Comparison of ENCODE assay signal across 8 cellular contexts in the genomic region with DNA sequence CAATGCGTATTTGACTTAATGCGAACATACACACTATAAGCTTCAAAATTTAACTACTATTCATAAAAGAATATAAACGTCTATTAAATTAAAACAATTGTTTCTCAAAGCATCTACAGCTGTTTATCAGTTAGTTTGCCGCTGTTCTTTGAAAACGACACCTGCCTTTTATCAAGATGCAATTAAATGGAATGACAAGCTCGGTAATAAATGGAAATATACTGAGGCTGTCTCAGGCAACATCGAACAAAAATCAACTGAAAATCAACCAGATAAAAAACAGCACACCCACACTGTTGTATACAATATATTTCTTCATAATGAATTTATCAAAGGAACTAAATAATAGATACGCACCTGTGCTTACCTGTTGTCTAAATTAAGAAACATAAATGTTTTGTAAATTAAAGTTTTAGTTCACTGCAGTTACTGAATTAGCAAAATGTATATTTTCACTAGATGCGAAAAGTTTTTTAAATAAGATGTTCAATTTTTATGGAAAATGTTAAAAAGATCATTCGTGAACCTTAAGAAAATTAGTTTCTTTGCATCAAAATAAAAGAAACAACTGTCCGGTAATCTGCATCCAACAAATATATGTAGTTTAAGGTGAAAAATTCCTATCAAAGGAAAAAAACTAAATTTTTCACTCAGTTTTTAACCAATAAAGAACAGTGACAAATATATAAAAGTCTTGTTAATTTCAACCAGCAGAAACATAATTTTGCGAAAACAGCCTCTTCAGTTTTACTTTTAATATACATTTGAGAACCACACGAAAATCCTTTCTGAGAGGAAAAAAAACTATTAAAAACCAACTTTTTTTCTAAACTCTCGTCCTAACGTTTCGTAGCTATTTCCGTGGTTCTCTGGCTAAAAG.
DNase-seq lines count a peak whose midpoint lies in the region; ATAC-seq and TF ChIP-seq lines count a peak whose summit lies in the region.

No MANE protein-coding gene starts in this region.

- H3K79me2 ChIP-seq in mammary epithelial cell (ENCODE audit: insufficient read depth, low read length): peaks cover 94% of the 10 kb centered on the region

- H3K4me3 ChIP-seq in BE2C (ENCODE audit: low read depth, low read length) (peak overlapping the region; percentile 89), mammary epithelial cell (replicated peaks in 1 of 3; ENCODE audit: insufficient read depth in 1 of 3, low read depth in 2 of 3, low read length in 3 of 3) (peak overlapping the region; percentile 76 to 99 (median 92))
- H3K4me3 ChIP-seq in naive thymus-derived CD4-positive, alpha-beta T cell (ENCODE audit: low read length): peak overlapping the region; percentile 63

- H3K4me2 ChIP-seq in mammary epithelial cell (ENCODE audit: insufficient read depth, low read depth, low read length): peak overlapping the region; percentile 86

- dilution Hi-C loops in mammary epithelial cell (cut with HindIII; ENCODE audit: low sequenced_read_pairs): no loop called here

- no peaks in the 10 kb centered on the region for H3K4me1 ChIP-seq in BE2C
- H3K4me1 ChIP-seq in mammary epithelial cell (ENCODE audit: insufficient read depth, low read length): peaks cover 6% of the 10 kb centered on the region
- H3K4me1 ChIP-seq in naive thymus-derived CD4-positive, alpha-beta T cell (ENCODE audit: control insufficient read depth in 2 of 2, insufficient read depth in 2 of 2, low read length in 2 of 2): peaks cover 10 to 11% of the 10 kb centered on the region in 2 donors

- H3K4me3 Mint-ChIP-seq in naive thymus-derived CD4-positive, alpha-beta T cell: peak overlapping the region; percentile 91 to 100 (median 96)

- peak overlapping the region; percentile 96 for H3K9ac ChIP-seq in mammary epithelial cell (ENCODE audit: insufficient read depth, low read length)

- POLR2A ChIA-PET in naive thymus-derived CD4-positive, alpha-beta T cell (lab: Charles Lee): interaction anchor here (0.7 to 17.0 kb wide), 4 partner anchors 47 to 155 kb away, joined by 3 to 363 read pairs (median 44); a partner anchor contains a TSS

- intact Hi-C loops in mammary epithelial cell (cut with micrococcal nuclease): loop anchor here (5.0 to 10.0 kb wide), 5 partner anchors 85 to 412 kb away; a partner anchor contains a TSS
- intact Hi-C loops in naive thymus-derived CD4-positive, alpha-beta T cell (cut with micrococcal nuclease): loop anchor here (1.0 to 10.0 kb wide), 8 partner anchors 7 to 1723 kb away; a partner anchor contains a TSS

- in situ Hi-C loops in mammary epithelial cell (cut with MboI; ENCODE audit: low sequenced_read_pairs in 2 of 2): loop anchor here in 1 of 2 donors (25.0 kb wide), 1 partner anchor 458 kb away; no protein-coding TSS in a partner anchor
- in situ Hi-C loops in GM13976 (cut with MboI; ENCODE audit: low sequenced_read_pairs, unreplicated experiment): no loop called here

- H3K27me3 Mint-ChIP-seq in naive thymus-derived CD4-positive, alpha-beta T cell: peaks cover 4 to 21% (median 7%) of the 10 kb centered on the region in 5 donors

- peaks cover 0 to 20% (median 0%) of the 10 kb centered on the region in 11 donors for H3K9me3 Mint-ChIP-seq in naive thymus-derived CD4-positive, alpha-beta T cell

- H3K27ac Mint-ChIP-seq in naive thymus-derived CD4-positive, alpha-beta T cell: peak overlapping the region in 8 of 9 donors; percentile 70 to 99 (median 92)

- BruUV-seq in mammary epithelial cell (replicated peaks; lab: Mats Ljungman, UMichigan): no TSS peak

- WGBS in mammary epithelial cell (ENCODE audit: low coverage, missing lambda C conversion rate): 27% methylated on average over 17 of the region's 17 CpGs

- H3K9me3 ChIP-seq in BE2C (no peaks in the 10 kb centered on the region), KOPT-K1 (ENCODE audit: insufficient read depth, low read length, poor library complexity, severe bottlenecking) (no peaks in the 10 kb centered on the region), mammary epithelial cell (replicated peaks; ENCODE audit: insufficient read depth, low read length) (no peaks in the 10 kb centered on the region)
- no peaks in the 10 kb centered on the region for H3K9me3 ChIP-seq in naive thymus-derived CD4-positive, alpha-beta T cell (ENCODE audit: control insufficient read depth in 2 of 3, low read length in 3 of 3)

- TF ChIP-seq CTCF in BE2C (IDR thresholded peaks at IDR 0.05; ENCODE audit: low read depth, low read length) (no peak), mammary epithelial cell (conservative IDR thresholded peaks at IDR 0.05 in 1 of 2, IDR thresholded peaks at IDR 0.05 in 1 of 2; ENCODE audit: extremely low read depth in 1 of 2, insufficient read depth in 1 of 2, low read depth in 1 of 2, low read length in 2 of 2) (no peak), GM13976 (IDR thresholded peaks at IDR 0.05; ENCODE audit: borderline replicate concordance, control extremely low read depth, extremely low read depth, insufficient read depth, missing control alignments) (no peak)

- H3K36me3 ChIP-seq in BE2C (peaks cover 7% of the 10 kb centered on the region), KOPT-K1 (ENCODE audit: insufficient read depth, low read length) (peaks cover 47% of the 10 kb centered on the region), mammary epithelial cell (ENCODE audit: insufficient read depth, low read length) (no peaks in the 10 kb centered on the region)
- H3K36me3 ChIP-seq in naive thymus-derived CD4-positive, alpha-beta T cell (ENCODE audit: control insufficient read depth in 2 of 3, insufficient read depth in 3 of 3, low read length in 3 of 3): peaks cover 0 to 5% (median 0%) of the 10 kb centered on the region in 3 experiments

- no peak for ATAC-seq in naive thymus-derived CD4-positive, alpha-beta T cell

- H3K27ac ChIP-seq in KOPT-K1 (ENCODE audit: low read depth, low read length, poor library complexity, severe bottlenecking) (peak overlapping the region; percentile 99), mammary epithelial cell (ENCODE audit: insufficient read depth, low read depth, low read length) (peak overlapping the region; percentile 90)
- peak overlapping the region; percentile 86 for H3K27ac ChIP-seq in naive thymus-derived CD4-positive, alpha-beta T cell (ENCODE audit: low read depth, low read length)

- CTCF ChIA-PET in mammary epithelial cell (lab: Charles Lee; ENCODE audit: low non-redundant PET): no interaction called here
- CTCF ChIA-PET in naive thymus-derived CD4-positive, alpha-beta T cell (lab: Charles Lee): interaction anchor here (0.6 to 8.3 kb wide), 5 partner anchors 46 to 832 kb away, joined by 3 to 71 read pairs (median 7); a partner anchor contains a TSS

- H3K4me1 Mint-ChIP-seq in naive thymus-derived CD4-positive, alpha-beta T cell: peaks cover 13 to 62% (median 41%) of the 10 kb centered on the region in 7 donors

- DNase-seq in BE2C (no peak), mammary epithelial cell (peak; percentile 13), CD1c-positive myeloid dendritic cell (ENCODE audit: extremely low spot score) (no peak), DMS114 treated with DMSO at 0.1 percent for 48 hours (lab: John Stamatoyannopoulos, UW; ENCODE audit: unreplicated experiment) (no peak), AG08395 (ENCODE audit: low spot score) (no peak), GM13976 (ENCODE audit: low spot score) (no peak)
- DNase-seq in naive thymus-derived CD4-positive, alpha-beta T cell: no peak

- H3K36me3 Mint-ChIP-seq in naive thymus-derived CD4-positive, alpha-beta T cell: peaks cover 0 to 20% (median 0%) of the 10 kb centered on the region in 5 donors

- H2AFZ ChIP-seq in mammary epithelial cell (ENCODE audit: low read depth, low read length): no peak overlapping the region

- peaks cover 2% of the 10 kb centered on the region for H4K20me1 ChIP-seq in mammary epithelial cell (ENCODE audit: insufficient read depth, low read length)

- H3K27me3 ChIP-seq in BE2C (no peaks in the 10 kb centered on the region), mammary epithelial cell (ENCODE audit: insufficient read depth, low read length) (no peaks in the 10 kb centered on the region)
- H3K27me3 ChIP-seq in naive thymus-derived CD4-positive, alpha-beta T cell (ENCODE audit: control insufficient read depth in 2 of 2, insufficient read depth in 2 of 2, low read length in 2 of 2): peaks cover 0 to 12% of the 10 kb centered on the region in 2 donors
